35 cellular contexts compared by ENCODE assay signal in genomic region chr5:132979976-132980375, GRCh38.
"Had no signal": no experiment of that assay in that cellular context is flagged by ENCODE, and none has a peak within 500 bp of the region (broad histone marks: within the 10 kb centered on the region; RNA-seq: fewer than 3 reads in every experiment).

No MANE protein-coding gene starts in this region.

- H3K27ac ChIP-seq: adrenal gland, body of pancreas, brain microvascular endothelial cell, breast epithelium, VCaP had no signal

- FAIRE-seq: astrocyte, TTC549 had no signal

- H3K4me1 Mint-ChIP-seq: activated CD4-positive, alpha-beta T cell treated with anti-CD3 and anti-CD28 coated beads, Interleukin-2, amount 10 ng/mL, durations not matched to agents 24 days and 14 days; activated naive CD8-positive, alpha-beta T cell treated with anti-CD3 and anti-CD28 coated beads for 36 hours; activated T-helper 17 cell treated with anti-CD3 and anti-CD28 coated beads, Interleukin-2, amount 50 U/mL, for 72 hours had no signal

- H3K27me3 ChIP-seq: adrenal gland, body of pancreas, brain microvascular endothelial cell, breast epithelium had no signal

- H3K36me3 ChIP-seq: adrenal gland, brain microvascular endothelial cell, breast epithelium had no signal

- H3K27me3 Mint-ChIP-seq: activated B cell treated with CpG ODN at 0.5 μM for 24 hours; activated CD4-positive, alpha-beta memory T cell treated with anti-CD3 and anti-CD28 coated beads for 36 hours; activated CD8-positive, alpha-beta T cell treated with anti-CD3 and anti-CD28 coated beads for 36 hours; activated naive CD8-positive, alpha-beta T cell treated with anti-CD3 and anti-CD28 coated beads for 36 hours; activated T-helper 17 cell treated with anti-CD3 and anti-CD28 coated beads, Interleukin-2, amount 50 U/mL, for 72 hours had no signal

- H3K9me3 ChIP-seq: adrenal gland, body of pancreas, breast epithelium had no signal

- H3K9me3 Mint-ChIP-seq: activated CD4-positive, alpha-beta T cell treated with anti-CD3 and anti-CD28 coated beads, Interleukin-2, amount 10 ng/mL, durations not matched to agents 24 days and 14 days; activated T-helper 17 cell treated with anti-CD3 and anti-CD28 coated beads, Interleukin-2, amount 50 U/mL, for 72 hours had no signal

- DNase-seq: activated B cell treated with CpG ODN at 0.5 μM for 24 hours; activated CD4-positive, alpha-beta memory T cell treated with anti-CD3 and anti-CD28 coated beads for 36 hours; activated CD4-positive, alpha-beta T cell treated with anti-CD3 and anti-CD28 coated beads for 4 hours; activated CD4-positive, alpha-beta T cell treated with anti-CD3 and anti-CD28 coated beads, Interleukin-2, amount 10 ng/mL, durations not matched to agents 24 days and 14 days; activated CD4-positive, alpha-beta T cell treated with anti-CD3 and anti-CD28 coated beads, Interleukin-2, amount 50 U/mL, for 1 hour; activated CD4-positive, alpha-beta T cell treated with anti-CD3 and anti-CD28 coated beads, Interleukin-2, amount 50 U/mL, for 4 hours; activated CD4-positive, CD25-positive, alpha-beta regulatory T cell treated with anti-CD3 and anti-CD28 coated beads, Interleukin-2, amount 50 U/mL, for 72 hours; activated CD8-positive, alpha-beta memory T cell treated with anti-CD3 and anti-CD28 coated beads, Interleukin-2, amount 50 U/mL, for 4 hours; activated CD8-positive, alpha-beta T cell treated with anti-CD3 and anti-CD28 coated beads for 36 hours; activated effector memory CD4-positive, alpha-beta T cell treated with anti-CD3 and anti-CD28 coated beads, Interleukin-2, amount 50 U/mL, for 16 hours; activated gamma-delta T cell treated with Interleukin-2 at 50 U/mL for 16 hours; activated naive CD4-positive, alpha-beta T cell; activated naive CD4-positive, alpha-beta T cell treated with anti-CD3 and anti-CD28 coated beads for 36 hours; activated naive CD4-positive, alpha-beta T cell treated with anti-CD3 and anti-CD28 coated beads, Interleukin-2, amount 50 U/mL, for 16 hours; activated naive CD8-positive, alpha-beta T cell treated with anti-CD3 and anti-CD28 coated beads for 36 hours; activated T-cell treated with anti-CD3 and anti-CD28 coated beads for 4 hours; activated T-cell treated with anti-CD3 and anti-CD28 coated beads, Interleukin-2, amount 50 U/mL, for 1 hour; activated T-cell treated with anti-CD3 and anti-CD28 coated beads, Interleukin-2, amount 50 U/mL, for 4 hours; activated T-cell treated with anti-CD3 and anti-CD28 coated beads, Interleukin-2, amount 50 U/mL, for 72 hours; adrenal gland; amniotic stem cell; brain microvascular endothelial cell; central memory CD4-positive, alpha-beta T cell; T-helper 2 cell; T-helper 9 cell had no signal

- H3K27ac Mint-ChIP-seq: activated B cell treated with CpG ODN at 0.5 μM for 24 hours; activated CD4-positive, alpha-beta memory T cell treated with anti-CD3 and anti-CD28 coated beads for 36 hours; activated CD4-positive, alpha-beta T cell treated with anti-CD3 and anti-CD28 coated beads, Interleukin-2, amount 10 ng/mL, durations not matched to agents 24 days and 14 days; activated CD8-positive, alpha-beta T cell treated with anti-CD3 and anti-CD28 coated beads for 36 hours; activated naive CD4-positive, alpha-beta T cell treated with anti-CD3 and anti-CD28 coated beads for 36 hours; activated naive CD4-positive, alpha-beta T cell treated with anti-CD3 and anti-CD28 coated beads, Interleukin-2, amount 50 U/mL, for 72 hours; activated naive CD8-positive, alpha-beta T cell treated with anti-CD3 and anti-CD28 coated beads for 36 hours; activated T-cell treated with anti-CD3 and anti-CD28 coated beads, Interleukin-2, amount 50 U/mL, for 72 hours; activated T-helper 1 cell treated with anti-CD3 and anti-CD28 coated beads, Interleukin-12 subunit alpha, Interleukin-12 subunit beta, Interleukin-2, Interleukin-4 antibody, amounts not matched to agents 30 ng/mL and 10 ng/mL and 1 ng/mL, durations not matched to agents 14 hours and 24 hours and 36 hours; activated T-helper 17 cell treated with anti-CD3 and anti-CD28 coated beads, Interleukin-2, amount 50 U/mL, for 72 hours; T-helper 1 cell treated with Interleukin-12 subunit alpha and Interleukin-12 subunit beta and Interleukin-4 antibody, amounts not matched to agents 30 μg/mL and 1 μg/mL, for 36 hours; T-helper 2 cell treated with Interferon-gamma antibody and Interleukin-4, amounts not matched to agents 5 μg/mL and 100 μg/mL, for 36 hours had no signal

- H3K4me3 ChIP-seq: adrenal gland, body of pancreas, breast epithelium had no signal

- ATAC-seq: activated CD8-positive, alpha-beta T cell treated with anti-CD3 and anti-CD28 coated beads for 36 hours; activated naive CD4-positive, alpha-beta T cell treated with anti-CD3 and anti-CD28 coated beads, Interleukin-2, amount 50 U/mL, for 72 hours; activated T-cell treated with anti-CD3 and anti-CD28 coated beads, Interleukin-2, amount 50 U/mL, for 4 hours; activated T-cell treated with anti-CD3 and anti-CD28 coated beads, Interleukin-2, amount 50 U/mL, for 72 hours; activated T-helper 17 cell treated with anti-CD3 and anti-CD28 coated beads, Interleukin-2, amount 50 U/mL, for 72 hours; body of pancreas had no signal

- H3K4me3 Mint-ChIP-seq: activated B cell treated with CpG ODN at 0.5 μM for 24 hours; activated CD4-positive, alpha-beta memory T cell treated with anti-CD3 and anti-CD28 coated beads for 36 hours; activated CD4-positive, alpha-beta T cell treated with anti-CD3 and anti-CD28 coated beads, Interleukin-2, amount 10 ng/mL, durations not matched to agents 24 days and 14 days; activated CD8-positive, alpha-beta T cell treated with anti-CD3 and anti-CD28 coated beads for 36 hours; activated naive CD4-positive, alpha-beta T cell treated with anti-CD3 and anti-CD28 coated beads for 36 hours; activated naive CD8-positive, alpha-beta T cell treated with anti-CD3 and anti-CD28 coated beads for 36 hours; activated T-cell treated with anti-CD3 and anti-CD28 coated beads, Interleukin-2, amount 50 U/mL, for 4 hours; activated T-cell treated with anti-CD3 and anti-CD28 coated beads, Interleukin-2, amount 50 U/mL, for 72 hours; activated T-helper 1 cell treated with anti-CD3 and anti-CD28 coated beads, Interleukin-12 subunit alpha, Interleukin-12 subunit beta, Interleukin-2, Interleukin-4 antibody, amounts not matched to agents 30 ng/mL and 10 ng/mL and 1 ng/mL, durations not matched to agents 14 hours and 24 hours and 36 hours; activated T-helper 17 cell treated with anti-CD3 and anti-CD28 coated beads, Interleukin-2, amount 50 U/mL, for 72 hours; T-helper 1 cell treated with Interleukin-12 subunit alpha and Interleukin-12 subunit beta and Interleukin-4 antibody, amounts not matched to agents 30 μg/mL and 1 μg/mL, for 36 hours; T-helper 2 cell treated with Interferon-gamma antibody and Interleukin-4, amounts not matched to agents 5 μg/mL and 100 μg/mL, for 36 hours had no signal

- H3K4me1 ChIP-seq: adrenal gland, body of pancreas, breast epithelium had no signal
